Comparison of ENCODE assay signal across 11 cellular contexts in genomic region chr3:9204253-9205005, GRCh38. TPM values are rescaled to one million over a fixed set of nuclear protein-coding genes. Genes with fewer than 3 reads are reported as not detected.
DNase-seq lines count a peak whose midpoint lies in the region; ATAC-seq and TF ChIP-seq lines count a peak whose summit lies in the region.
"Had no signal": no experiment of that assay in that cellular context is flagged by ENCODE, and none has a peak within 500 bp of the region (broad histone marks: within the 10 kb centered on the region; RNA-seq: fewer than 3 reads in every experiment).

No MANE protein-coding gene starts in this region.

- H3K27ac Mint-ChIP-seq in GM23338, result no peak overlapping the region; the same call in 1 of the 2 replicates
- H3K27ac Mint-ChIP-seq: activated CD8-positive, alpha-beta T cell treated with anti-CD3 and anti-CD28 coated beads, Interleukin-2, amount 10 ng/mL, durations not matched to agents 7 days and 5 days; natural killer cell had no signal

- TF ChIP-seq CTCF in GM23338 (conservative IDR thresholded peaks at IDR 0.05; ENCODE audit: low read depth in 2 of 2) (no peak), RWPE1 (conservative IDR thresholded peaks at IDR 0.05; ENCODE audit: low read depth) (no peak)

- no peaks in the 10 kb centered on the region for H3F3A ChIP-seq in GM23338 (replicated peaks; ENCODE audit: low read depth)

- H3K27ac ChIP-seq in GM23338 (ENCODE audit: low read depth) (no peak overlapping the region), layer of hippocampus (ENCODE audit: low read depth, low read length) (peak overlapping the region; percentile 89), RWPE1 (no peak overlapping the region)
- H3K27ac ChIP-seq: tibial artery had no signal

- no peaks in the 10 kb centered on the region for H3K79me2 ChIP-seq in GM23338 (replicated peaks; ENCODE audit: insufficient read depth)

- no peaks in the 10 kb centered on the region for H3K36me3 ChIP-seq in GM23338 (ENCODE audit: insufficient read depth)
- H3K36me3 ChIP-seq: tibial artery had no signal

- DNase-seq in GM23338 (ENCODE audit: low spot score), result peak; percentile 36
- DNase-seq in anterior cingulate cortex (lab: John Stamatoyannopoulos, UW), result peak in 46 of 58 donors; percentile 23 to 81 (median 54)
- DNase-seq in posterior cingulate gyrus, result peak in 8 of 10 donors; percentile 46 to 94 (median 64)
- DNase-seq in RWPE1 (ENCODE audit: low spot score), result no peak
- DNase-seq in DMS114 treated with DMSO at 0.1 percent for 48 hours (lab: John Stamatoyannopoulos, UW; ENCODE audit: unreplicated experiment), result no peak
- DNase-seq: activated CD8-positive, alpha-beta T cell treated with anti-CD3 and anti-CD28 coated beads, Interleukin-2, amount 10 ng/mL, durations not matched to agents 7 days and 5 days; natural killer cell; tibial artery had no signal

- ATAC-seq in GM23338 (peak; percentile 81), HG03439 (IDR thresholded peaks at IDR 0.05; ENCODE audit: unreplicated experiment) (no peak), HG02938 (IDR thresholded peaks at IDR 0.05; ENCODE audit: unreplicated experiment) (no peak)
- ATAC-seq: activated CD8-positive, alpha-beta T cell treated with anti-CD3 and anti-CD28 coated beads, Interleukin-2, amount 10 ng/mL, durations not matched to agents 7 days and 5 days; natural killer cell had no signal

- CTCF ChIA-PET in RWPE1 (lab: Yijun Ruan, JAX), result no interaction called here

- H4K20me1 ChIP-seq in GM23338 (replicated peaks; ENCODE audit: insufficient read depth), result no peaks in the 10 kb centered on the region

- no peak overlapping the region for H3K4me3 ChIP-seq in GM23338
- H3K4me3 ChIP-seq: tibial artery had no signal

- no peak overlapping the region for H2AFZ ChIP-seq in GM23338

- peaks cover 27% of the 10 kb centered on the region for H3K4me1 Mint-ChIP-seq in GM23338
- H3K4me1 Mint-ChIP-seq: natural killer cell had no signal

- no peaks in the 10 kb centered on the region for H3K9me3 Mint-ChIP-seq in GM23338
- H3K9me3 Mint-ChIP-seq: natural killer cell had no signal

- no peak overlapping the region for H3K4me3 Mint-ChIP-seq in GM23338
- H3K4me3 Mint-ChIP-seq: activated CD8-positive, alpha-beta T cell treated with anti-CD3 and anti-CD28 coated beads, Interleukin-2, amount 10 ng/mL, durations not matched to agents 7 days and 5 days; natural killer cell had no signal

- intact Hi-C loops in posterior cingulate gyrus (cut with DNase I), result no loop called here

- H3K27me3 ChIP-seq in GM23338 (ENCODE audit: insufficient read depth) (no peaks in the 10 kb centered on the region), layer of hippocampus (ENCODE audit: control insufficient read depth, insufficient read depth, low read length) (no peaks in the 10 kb centered on the region)
- H3K27me3 ChIP-seq: tibial artery had no signal

- POLR2A ChIA-PET in RWPE1 (lab: Yijun Ruan, JAX; ENCODE audit: low non-redundant PET), result no interaction called here

- H3K9me2 ChIP-seq in GM23338 (ENCODE audit: insufficient read depth), result peaks cover 20% of the 10 kb centered on the region; the same call in 1 of the 2 replicates

- no peaks in the 10 kb centered on the region for H3K36me3 Mint-ChIP-seq in GM23338 (ENCODE audit: low read depth)
- H3K36me3 Mint-ChIP-seq: natural killer cell had no signal

- H3K4me2 ChIP-seq in GM23338, result no peak overlapping the region

- peaks cover 9% of the 10 kb centered on the region for H3K27me3 Mint-ChIP-seq in GM23338 (ENCODE audit: insufficient read depth, low read depth, poor library complexity)

- H3K4me1 ChIP-seq in GM23338 (ENCODE audit: insufficient read depth), result peaks cover 21% of the 10 kb centered on the region
- H3K4me1 ChIP-seq: tibial artery had no signal

TF ChIP-seq in GM23338, 12 proteins besides CTCF, POLR2A, EP300 and RAD21 (continues in another document):
- TF ChIP-seq ZNF114 (CRISPR knock-in tag; IDR thresholded peaks at IDR 0.05) (no peak), CREB1 (CRISPR knock-in tag; IDR thresholded peaks at IDR 0.05; ENCODE audit: low read depth) (no peak), REST (IDR thresholded peaks at IDR 0.05; ENCODE audit: unreplicated experiment) (no peak), POLR2AphosphoS5 (IDR thresholded peaks at IDR 0.05; ENCODE audit: low read depth) (no peak), STAT1 (IDR thresholded peaks at IDR 0.05; ENCODE audit: unreplicated experiment) (no peak), ZNF462 (CRISPR knock-in tag; IDR thresholded peaks at IDR 0.05) (no peak), EZH2phosphoT487 (IDR thresholded peaks at IDR 0.05; ENCODE audit: unreplicated experiment) (no peak)

RNA-seq across cellular contexts. Expression of gene SRGAP3, which starts 45.0 kb away (rescaled TPM):
- total RNA-seq in GM23338 (2014; rRNA removed; shearing (Covaris generic)), result 8.6 and 9.4 TPM in 2 replicates
- 6.4 and 7.5 TPM in 2 replicates for polyA plus RNA-seq in GM23338 (2016; fragmentation: Nextera tagmentation; extraction: Ambion mirVana)

Comparison
In these comparisons a context has a peak if more than half of its experiments do, and no peak if none do; other contexts are left out.
1. DNase-seq: peak in GM23338 (single experiment), anterior cingulate cortex (46 of 58) and posterior cingulate gyrus (8 of 10); none in RWPE1 (single experiment) and DMS114 treated with DMSO at 0.1 percent for 48 hours (single experiment).